In the genomic region with DNA sequence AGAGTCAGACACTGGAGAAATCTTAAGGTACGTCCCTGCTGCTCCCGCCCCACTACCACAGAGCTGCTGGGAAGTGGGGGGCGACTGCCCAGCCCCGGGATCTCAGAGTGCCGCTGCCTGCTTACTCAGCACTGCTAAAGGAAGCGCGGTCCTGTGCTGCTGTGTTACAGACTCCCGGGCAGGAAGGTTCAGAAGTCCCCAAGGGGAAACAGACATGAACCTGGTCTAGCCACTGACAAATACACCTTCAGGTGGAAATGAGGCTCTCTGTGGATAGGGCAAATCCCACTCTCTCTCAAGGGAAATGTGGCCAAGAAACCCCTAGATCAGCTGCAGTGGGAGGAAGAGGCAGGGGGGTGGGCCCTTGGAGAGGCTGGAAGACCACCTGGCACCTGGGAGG, we compare ENCODE assay signal across 17 cellular contexts. TPM values are rescaled to one million over a fixed set of nuclear protein-coding genes. Genes with fewer than 3 reads are reported as not detected.
DNase-seq lines count a peak whose midpoint lies in the region; ATAC-seq and TF ChIP-seq lines count a peak whose summit lies in the region.
"Had no signal": no experiment of that assay in that cellular context is flagged by ENCODE, and none has a peak within 500 bp of the region (broad histone marks: within the 10 kb centered on the region; RNA-seq: fewer than 3 reads in every experiment).

No MANE protein-coding gene starts in this region.

- H3K27me3 Mint-ChIP-seq in activated naive CD4-positive, alpha-beta T cell treated with anti-CD3 and anti-CD28 coated beads for 36 hours (ENCODE audit: low read depth), result no peaks in the 10 kb centered on the region
- H3K27me3 Mint-ChIP-seq in activated B cell treated with CpG ODN at 0.5 μM for 24 hours, result no peaks in the 10 kb centered on the region
- H3K27me3 Mint-ChIP-seq in stimulated activated naive CD8-positive, alpha-beta T cell treated with anti-CD3 and anti-CD28 coated beads, Interleukin-15, amount 100 ng/mL, for 72 hours, result no peaks in the 10 kb centered on the region
- H3K27me3 Mint-ChIP-seq in natural killer cell treated with Interleukin-12 subunit alpha and Interleukin-12 subunit beta and Interleukin-15 and Interleukin-18, amount 100 ng/mL, for 72 hours, result no peaks in the 10 kb centered on the region
- H3K27me3 Mint-ChIP-seq: progenitor cell of endocrine pancreas had no signal

- no peak for DNase-seq in activated naive CD4-positive, alpha-beta T cell treated with anti-CD3 and anti-CD28 coated beads, Interleukin-2, amount 50 U/mL, for 72 hours (ENCODE audit: low spot score in 2 of 2)
- no peak for DNase-seq in activated naive CD4-positive, alpha-beta T cell treated with anti-CD3 and anti-CD28 coated beads for 36 hours
- no peak for DNase-seq in activated B cell treated with CpG ODN at 0.5 μM for 24 hours
- DNase-seq in uterus, result peak in 1 of 2 donors; percentile 8
- no peak for DNase-seq in ureter (ENCODE audit: low spot score)
- DNase-seq in stimulated activated naive CD8-positive, alpha-beta T cell treated with anti-CD3 and anti-CD28 coated beads, Interleukin-15, amount 100 ng/mL, for 72 hours, result no peak
- no peak for DNase-seq in natural killer cell treated with Interleukin-12 subunit alpha and Interleukin-12 subunit beta and Interleukin-15 and Interleukin-18, amount 100 ng/mL, for 72 hours (ENCODE audit: low spot score)
- DNase-seq: activated CD8-positive, alpha-beta memory T cell treated with anti-CD3 and anti-CD28 coated beads, Interleukin-2, amount 50 U/mL, for 48 hours; HCEC 1CT; Kasumi-1; NCI-H187 treated with DMSO at 0.1 percent for 48 hours; NCI-H774; stimulated activated CD4-positive, alpha-beta T cell treated with anti-CD3 and anti-CD28 coated beads, Interleukin-15, amount 100 ng/mL, for 24 hours had no signal

- H3K27me3 ChIP-seq in uterus, result no peaks in the 10 kb centered on the region
- H3K27me3 ChIP-seq: dorsolateral prefrontal cortex had no signal

- POLR2A ChIA-PET in activated B cell treated with CpG ODN at 0.5 μM for 24 hours (lab: Charles Lee), result interaction anchor here (0.8 to 1.6 kb wide), 4 partner anchors 9 to 22 kb away, joined by 3 to 6 read pairs (median 5); no protein-coding TSS in a partner anchor

- H3K4me3 ChIP-seq in uterus, result no peak overlapping the region
- H3K4me3 ChIP-seq: dorsolateral prefrontal cortex had no signal

- no peaks in the 10 kb centered on the region for H3K36me3 ChIP-seq in uterus

- peaks cover 0 to 4% of the 10 kb centered on the region in 2 donors for H3K9me3 Mint-ChIP-seq in activated naive CD4-positive, alpha-beta T cell treated with anti-CD3 and anti-CD28 coated beads, Interleukin-2, amount 50 U/mL, for 72 hours
- peaks cover 3% of the 10 kb centered on the region for H3K9me3 Mint-ChIP-seq in activated naive CD4-positive, alpha-beta T cell treated with anti-CD3 and anti-CD28 coated beads for 36 hours
- peaks cover 8% of the 10 kb centered on the region for H3K9me3 Mint-ChIP-seq in activated B cell treated with CpG ODN at 0.5 μM for 24 hours
- no peaks in the 10 kb centered on the region for H3K9me3 Mint-ChIP-seq in stimulated activated naive CD8-positive, alpha-beta T cell treated with anti-CD3 and anti-CD28 coated beads, Interleukin-15, amount 100 ng/mL, for 72 hours
- no peaks in the 10 kb centered on the region for H3K9me3 Mint-ChIP-seq in natural killer cell treated with Interleukin-12 subunit alpha and Interleukin-12 subunit beta and Interleukin-15 and Interleukin-18, amount 100 ng/mL, for 72 hours

- TF ChIP-seq POLR2A in uterus (IDR thresholded peaks at IDR 0.05), result no peak

- intact Hi-C loops in activated naive CD4-positive, alpha-beta T cell treated with anti-CD3 and anti-CD28 coated beads for 36 hours (cut with micrococcal nuclease), result no loop called here
- intact Hi-C loops in activated B cell treated with CpG ODN at 0.5 μM for 24 hours (cut with micrococcal nuclease) (no loop called here), uterus (cut with DNase I; ENCODE audit: low total_unique reads) (no loop called here)

- no peak overlapping the region for H3K4me3 Mint-ChIP-seq in activated naive CD4-positive, alpha-beta T cell treated with anti-CD3 and anti-CD28 coated beads for 36 hours
- peak overlapping the region; percentile 32 for H3K4me3 Mint-ChIP-seq in activated B cell treated with CpG ODN at 0.5 μM for 24 hours
- H3K4me3 Mint-ChIP-seq in stimulated activated naive CD8-positive, alpha-beta T cell treated with anti-CD3 and anti-CD28 coated beads, Interleukin-15, amount 100 ng/mL, for 72 hours, result no peak overlapping the region
- no peak overlapping the region for H3K4me3 Mint-ChIP-seq in natural killer cell treated with Interleukin-12 subunit alpha and Interleukin-12 subunit beta and Interleukin-15 and Interleukin-18, amount 100 ng/mL, for 72 hours
- H3K4me3 Mint-ChIP-seq: mesothelial cell of epicardium had no signal

- CTCF ChIA-PET in activated naive CD4-positive, alpha-beta T cell treated with anti-CD3 and anti-CD28 coated beads for 36 hours (lab: Charles Lee), result interaction anchor here (0.5 kb wide), 1 partner anchor 16 kb away, joined by 4 read pairs; no protein-coding TSS in a partner anchor
- CTCF ChIA-PET in activated B cell treated with CpG ODN at 0.5 μM for 24 hours (lab: Charles Lee), result no interaction called here

- peaks cover 27 to 29% of the 10 kb centered on the region in 2 donors for H3K36me3 Mint-ChIP-seq in activated naive CD4-positive, alpha-beta T cell treated with anti-CD3 and anti-CD28 coated beads, Interleukin-2, amount 50 U/mL, for 72 hours
- H3K36me3 Mint-ChIP-seq in activated naive CD4-positive, alpha-beta T cell treated with anti-CD3 and anti-CD28 coated beads for 36 hours (ENCODE audit: low read depth), result peaks cover 49% of the 10 kb centered on the region
- H3K36me3 Mint-ChIP-seq in activated B cell treated with CpG ODN at 0.5 μM for 24 hours (ENCODE audit: low read depth), result peaks cover 79% of the 10 kb centered on the region
- peaks cover 14% of the 10 kb centered on the region for H3K36me3 Mint-ChIP-seq in natural killer cell treated with Interleukin-12 subunit alpha and Interleukin-12 subunit beta and Interleukin-15 and Interleukin-18, amount 100 ng/mL, for 72 hours

- peak overlapping the region; percentile 34 to 43 for H3K27ac ChIP-seq in uterus

- H3K4me1 Mint-ChIP-seq in activated naive CD4-positive, alpha-beta T cell treated with anti-CD3 and anti-CD28 coated beads for 36 hours (ENCODE audit: low read depth), result peaks cover 6% of the 10 kb centered on the region
- H3K4me1 Mint-ChIP-seq in activated B cell treated with CpG ODN at 0.5 μM for 24 hours, result peaks cover 23% of the 10 kb centered on the region
- peaks cover 18% of the 10 kb centered on the region for H3K4me1 Mint-ChIP-seq in stimulated activated naive CD8-positive, alpha-beta T cell treated with anti-CD3 and anti-CD28 coated beads, Interleukin-15, amount 100 ng/mL, for 72 hours
- H3K4me1 Mint-ChIP-seq in natural killer cell treated with Interleukin-12 subunit alpha and Interleukin-12 subunit beta and Interleukin-15 and Interleukin-18, amount 100 ng/mL, for 72 hours (ENCODE audit: low read depth in 2 of 2), result peaks cover 0 to 3% of the 10 kb centered on the region in 2 donors
- H3K4me1 Mint-ChIP-seq: mesothelial cell of epicardium had no signal

- H3K4me1 ChIP-seq in uterus, result no peaks in the 10 kb centered on the region

- H3K9me3 ChIP-seq in uterus, result no peaks in the 10 kb centered on the region

- peak overlapping the region; percentile 67 to 86 for H3K27ac Mint-ChIP-seq in activated naive CD4-positive, alpha-beta T cell treated with anti-CD3 and anti-CD28 coated beads, Interleukin-2, amount 50 U/mL, for 72 hours
- no peak overlapping the region for H3K27ac Mint-ChIP-seq in activated naive CD4-positive, alpha-beta T cell treated with anti-CD3 and anti-CD28 coated beads for 36 hours
- H3K27ac Mint-ChIP-seq in activated B cell treated with CpG ODN at 0.5 μM for 24 hours, result peak overlapping the region; percentile 75
- H3K27ac Mint-ChIP-seq in stimulated activated naive CD8-positive, alpha-beta T cell treated with anti-CD3 and anti-CD28 coated beads, Interleukin-15, amount 100 ng/mL, for 72 hours, result peak overlapping the region in 1 of 2 donors; percentile 46
- no peak overlapping the region for H3K27ac Mint-ChIP-seq in natural killer cell treated with Interleukin-12 subunit alpha and Interleukin-12 subunit beta and Interleukin-15 and Interleukin-18, amount 100 ng/mL, for 72 hours
- H3K27ac Mint-ChIP-seq: mesothelial cell of epicardium, progenitor cell of endocrine pancreas had no signal

- no peak for ATAC-seq in activated naive CD4-positive, alpha-beta T cell treated with anti-CD3 and anti-CD28 coated beads, Interleukin-2, amount 50 U/mL, for 72 hours
- ATAC-seq in GM21723 (IDR thresholded peaks at IDR 0.05; ENCODE audit: unreplicated experiment) (peak; percentile 66), activated B cell treated with CpG ODN at 0.5 μM for 24 hours (ENCODE audit: low read depth) (peak; percentile 70)
- ATAC-seq in stimulated activated naive CD8-positive, alpha-beta T cell treated with anti-CD3 and anti-CD28 coated beads, Interleukin-15, amount 100 ng/mL, for 72 hours, result no peak
- ATAC-seq in natural killer cell treated with Interleukin-12 subunit alpha and Interleukin-12 subunit beta and Interleukin-15 and Interleukin-18, amount 100 ng/mL, for 72 hours, result no peak

- TF ChIP-seq CTCF in activated B cell treated with CpG ODN at 0.5 μM for 24 hours (IDR thresholded peaks at IDR 0.05), result no peak
- TF ChIP-seq CTCF in uterus (IDR thresholded peaks at IDR 0.05), result no peak

RNA-seq across cellular contexts. Expression of gene MTERF4, which starts 13.7 kb away (rescaled TPM):
- total RNA-seq in activated naive CD4-positive, alpha-beta T cell treated with anti-CD3 and anti-CD28 coated beads, Interleukin-2, amount 50 U/mL, for 72 hours, result 10 to 100 TPM; 37.8 to 47.1 TPM
- total RNA-seq in activated naive CD4-positive, alpha-beta T cell treated with anti-CD3 and anti-CD28 coated beads for 36 hours, result 10 to 100 TPM; 35.0 to 38.6 TPM
- total RNA-seq in activated B cell treated with CpG ODN at 0.5 μM for 24 hours (99.7 and 122 TPM in 2 replicates), uterus (100 to 1,000 TPM in 1 of 4 donors, 10 to 100 TPM in 3; 21.5 to 108 (median 41.3) TPM), ureter (37.6 TPM)
- total RNA-seq in natural killer cell treated with Interleukin-12 subunit alpha and Interleukin-12 subunit beta and Interleukin-15 and Interleukin-18, amount 100 ng/mL, for 72 hours, result 10 to 100 TPM; 38.1 to 40.5 TPM

Comparison
In these comparisons a context has a peak if more than half of its experiments do, and no peak if none do; other contexts are left out.
1. H3K27ac Mint-ChIP-seq: peak in activated naive CD4-positive, alpha-beta T cell treated with anti-CD3 and anti-CD28 coated beads, Interleukin-2, amount 50 U/mL, for 72 hours (2 of 2) and activated B cell treated with CpG ODN at 0.5 μM for 24 hours (single experiment); none in activated naive CD4-positive, alpha-beta T cell treated with anti-CD3 and anti-CD28 coated beads for 36 hours (single experiment) and natural killer cell treated with Interleukin-12 subunit alpha and Interleukin-12 subunit beta and Interleukin-15 and Interleukin-18, amount 100 ng/mL, for 72 hours (0 of 2).
2. ATAC-seq: peak in GM21723 (single experiment) and activated B cell treated with CpG ODN at 0.5 μM for 24 hours (single experiment); none in activated naive CD4-positive, alpha-beta T cell treated with anti-CD3 and anti-CD28 coated beads, Interleukin-2, amount 50 U/mL, for 72 hours (0 of 2), stimulated activated naive CD8-positive, alpha-beta T cell treated with anti-CD3 and anti-CD28 coated beads, Interleukin-15, amount 100 ng/mL, for 72 hours (single experiment) and natural killer cell treated with Interleukin-12 subunit alpha and Interleukin-12 subunit beta and Interleukin-15 and Interleukin-18, amount 100 ng/mL, for 72 hours (0 of 2).